ENCODE assay signal across 9 cellular contexts in the genomic region with DNA sequence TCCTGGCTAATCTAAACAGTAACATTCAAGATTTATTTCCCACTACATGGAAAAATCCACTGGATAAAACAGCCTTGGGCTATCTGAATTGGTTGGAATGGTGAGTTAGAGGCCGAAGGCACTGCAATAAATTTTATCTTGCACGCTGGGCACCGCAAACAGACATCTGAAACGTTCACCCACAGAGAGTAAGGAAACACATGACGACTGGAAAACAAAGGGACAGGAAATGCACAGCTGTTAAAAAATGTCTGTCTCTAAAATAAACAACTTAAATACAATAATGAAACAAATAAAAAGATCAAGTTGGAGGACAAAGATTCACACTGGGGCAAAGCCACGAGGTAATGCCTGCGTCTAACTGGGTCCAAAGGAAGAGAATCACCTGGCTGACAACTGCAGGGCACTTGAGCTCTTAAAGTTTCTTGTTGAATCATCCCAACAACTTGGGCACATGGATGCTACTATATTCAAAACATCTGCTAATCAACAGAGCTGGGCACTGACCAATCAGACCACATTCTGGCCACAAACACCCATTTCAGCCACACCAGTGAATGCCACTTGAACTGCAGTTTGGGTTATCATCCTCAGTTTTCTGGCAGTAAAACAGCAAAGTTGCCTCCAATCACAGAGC. TPM values are rescaled to one million over a fixed set of nuclear protein-coding genes. Genes with fewer than 3 reads are reported as not detected.
DNase-seq lines count a peak whose midpoint lies in the region; ATAC-seq and TF ChIP-seq lines count a peak whose summit lies in the region.
"Had no signal": no experiment of that assay in that cellular context is flagged by ENCODE, and none has a peak within 500 bp of the region (broad histone marks: within the 10 kb centered on the region; RNA-seq: fewer than 3 reads in every experiment).

No MANE protein-coding gene starts in this region.

- DNase-seq in breast epithelium (ENCODE audit: low spot score in 2 of 2): no peak
- DNase-seq in MCF 10A (ENCODE audit: unreplicated experiment): no peak
- DNase-seq in body of pancreas: no peak
- DNase-seq in lower lobe of right lung: no peak
- DNase-seq in uterus: no peak
- no peak for DNase-seq in D341Med (ENCODE audit: low spot score)
- no peak for DNase-seq in NCI-H82 (lab: John Stamatoyannopoulos, UW)
- no peak for DNase-seq in SKM-1 (lab: John Stamatoyannopoulos, UW; ENCODE audit: unreplicated experiment)

- no peaks in the 10 kb centered on the region for H3K9me3 ChIP-seq in breast epithelium
- H3K9me3 ChIP-seq in body of pancreas: no peaks in the 10 kb centered on the region
- no peaks in the 10 kb centered on the region for H3K9me3 ChIP-seq in lower lobe of right lung
- no peaks in the 10 kb centered on the region for H3K9me3 ChIP-seq in uterus
- H3K9me3 ChIP-seq: thoracic aorta had no signal

- no peaks in the 10 kb centered on the region for H3K36me3 ChIP-seq in breast epithelium
- H3K36me3 ChIP-seq in body of pancreas (replicated peaks in 1 of 2; ENCODE audit: insufficient read depth in 1 of 2, low read depth in 2 of 2): no peaks in the 10 kb centered on the region
- H3K36me3 ChIP-seq in lower lobe of right lung: no peaks in the 10 kb centered on the region
- no peaks in the 10 kb centered on the region for H3K36me3 ChIP-seq in uterus
- H3K36me3 ChIP-seq: thoracic aorta had no signal

- ATAC-seq in body of pancreas: peak; percentile 16
- peak in 1 of 2 donors; percentile 11 for ATAC-seq in lower lobe of right lung

- CTCF ChIA-PET in MCF 10A (lab: Yijun Ruan, JAX): interaction anchor here (0.8 to 6.3 kb wide), 5 partner anchors 7 to 265 kb away, joined by 3 to 47 read pairs (median 8); no protein-coding TSS in a partner anchor

- no peaks in the 10 kb centered on the region for H3K4me1 Mint-ChIP-seq in MCF 10A (ENCODE audit: insufficient read depth, unreplicated experiment)

- no peaks in the 10 kb centered on the region for H3K36me3 Mint-ChIP-seq in MCF 10A (ENCODE audit: insufficient read depth, unreplicated experiment)

- H3K4me3 ChIP-seq in breast epithelium: no peak overlapping the region
- no peak overlapping the region for H3K4me3 ChIP-seq in body of pancreas
- H3K4me3 ChIP-seq in lower lobe of right lung: no peak overlapping the region
- H3K4me3 ChIP-seq in uterus: no peak overlapping the region
- H3K4me3 ChIP-seq: thoracic aorta had no signal

- H3K27me3 Mint-ChIP-seq in MCF 10A (ENCODE audit: insufficient read depth, unreplicated experiment): no peaks in the 10 kb centered on the region

- H3K27ac Mint-ChIP-seq in MCF 10A (ENCODE audit: low read depth, unreplicated experiment): no peak overlapping the region

- H3K9me3 Mint-ChIP-seq in MCF 10A (ENCODE audit: unreplicated experiment): no peaks in the 10 kb centered on the region

- H3K4me1 ChIP-seq in breast epithelium (no peaks in the 10 kb centered on the region), body of pancreas (peaks cover 56% of the 10 kb centered on the region), lower lobe of right lung (peaks cover 25% of the 10 kb centered on the region), uterus (no peaks in the 10 kb centered on the region)

- TF ChIP-seq CTCF in breast epithelium (IDR thresholded peaks at IDR 0.05): no peak
- no peak for TF ChIP-seq CTCF in MCF 10A (IDR thresholded peaks at IDR 0.05; ENCODE audit: unreplicated experiment)
- TF ChIP-seq CTCF in body of pancreas (IDR thresholded peaks at IDR 0.05): no peak
- TF ChIP-seq CTCF in lower lobe of right lung (IDR thresholded peaks at IDR 0.05): no peak
- TF ChIP-seq CTCF in uterus (IDR thresholded peaks at IDR 0.05): no peak

- BruUV-seq in MCF 10A (replicated peaks; lab: Mats Ljungman, UMichigan): no TSS peak

- TF ChIP-seq POLR2A in breast epithelium (IDR thresholded peaks at IDR 0.05): no peak
- no peak for TF ChIP-seq POLR2A in body of pancreas (IDR thresholded peaks at IDR 0.05)
- no peak for TF ChIP-seq POLR2A in uterus (IDR thresholded peaks at IDR 0.05)

- 23 to 24% methylated on average over 7 of the region's 7 CpGs for WGBS in body of pancreas, 2 donors

- intact Hi-C loops in breast epithelium (cut with DNase I; ENCODE audit: low total_unique reads) (no loop called here), MCF 10A (cut with micrococcal nuclease) (loop anchor here (10.0 kb wide), 1 partner anchor 105 kb away; no protein-coding TSS in a partner anchor), body of pancreas (cut with DNase I) (no loop called here), lower lobe of right lung (cut with DNase I) (no loop called here), uterus (cut with DNase I; ENCODE audit: low total_unique reads) (loop anchor here (10.0 kb wide), 1 partner anchor 165 kb away; the partner anchor contains the start of gene ARHGAP29)

- peak overlapping the region; percentile 63 to 84 for H3K27ac ChIP-seq in breast epithelium
- H3K27ac ChIP-seq in body of pancreas: peak overlapping the region; percentile 88 to 93 (median 90)
- peak overlapping the region; percentile 73 for H3K27ac ChIP-seq in lower lobe of right lung
- H3K27ac ChIP-seq in uterus: peak overlapping the region; percentile 41 to 64
- H3K27ac ChIP-seq: thoracic aorta had no signal

- no peak overlapping the region for H3K4me3 Mint-ChIP-seq in MCF 10A (ENCODE audit: unreplicated experiment)

- POLR2A ChIA-PET in MCF 10A (lab: Yijun Ruan, JAX): interaction anchor here (0.6 to 1.6 kb wide), 2 partner anchors 256 to 732 kb away, joined by 3 to 5 read pairs; no protein-coding TSS in a partner anchor

- H3K27me3 ChIP-seq in breast epithelium (no peaks in the 10 kb centered on the region), body of pancreas (no peaks in the 10 kb centered on the region), lower lobe of right lung (ENCODE audit: low read depth) (no peaks in the 10 kb centered on the region), uterus (no peaks in the 10 kb centered on the region)

RNA-seq across cellular contexts. Expression of gene ABCA4, which starts 51.2 kb away (rescaled TPM):
- 1 to 10 TPM in 2 of 3 donors, under 1 TPM in 1; 0.16 to 3.5 (median 1.3) TPM for total RNA-seq in breast epithelium
- 0.20 TPM in 1 of 2 replicates, not detected in the other for total RNA-seq in MCF 10A (2022)
- total RNA-seq in body of pancreas: under 1 TPM; under 0.01 TPM
- total RNA-seq in lower lobe of right lung: 1.9 TPM
- total RNA-seq in uterus: 1 to 10 TPM in 2 of 4 donors, under 1 TPM in 1, not detected in 1; 0.49 to 2.0 (median 1.0) TPM

Comparison
In these comparisons a context has a peak if more than half of its experiments do, and no peak if none do; other contexts are left out.
1. intact Hi-C loops: an anchor here in MCF 10A (10.0 kb wide) and uterus (10.0 kb wide); none called in breast epithelium, body of pancreas and lower lobe of right lung.